In the genomic region with DNA sequence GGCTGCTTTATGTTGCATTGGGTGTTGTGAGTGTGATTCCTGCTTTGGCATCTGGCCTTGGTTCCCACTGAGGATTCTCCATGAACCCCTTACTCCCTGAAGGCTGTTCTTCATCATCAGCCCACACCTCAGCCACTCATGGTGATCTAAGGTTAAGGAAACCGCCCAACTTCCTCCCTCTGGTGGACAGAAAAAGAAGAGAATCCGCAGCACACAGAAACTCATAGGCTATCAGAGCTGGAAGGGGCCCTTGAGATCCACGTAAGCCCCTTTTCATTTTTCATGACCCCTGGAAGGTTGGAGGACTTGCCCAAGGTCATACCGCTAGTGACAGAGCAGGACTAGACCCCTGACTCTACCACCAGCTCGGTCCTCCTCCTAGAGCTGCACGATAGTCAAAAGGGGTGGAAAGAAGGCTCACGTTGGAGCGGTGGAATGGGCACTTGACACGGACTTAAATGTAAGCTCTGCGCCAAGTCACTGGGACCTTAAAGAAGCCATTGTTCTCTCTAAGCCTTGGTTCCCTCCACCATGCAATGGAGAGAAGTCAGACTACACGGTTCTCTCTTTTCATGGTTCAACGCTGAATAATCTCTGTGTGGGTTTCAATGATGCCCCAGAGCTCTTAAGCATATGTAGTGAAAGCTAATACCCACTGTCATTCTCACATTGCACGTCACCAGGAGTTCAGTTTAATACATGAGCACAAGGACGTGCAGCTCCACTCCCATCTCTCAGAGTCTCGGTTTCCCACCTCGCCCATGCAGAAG, we compare ENCODE assay signal across 8 cellular contexts.
DNase-seq lines count a peak whose midpoint lies in the region; ATAC-seq lines count a peak whose summit lies in the region.

No MANE protein-coding gene starts in this region.

- H3K36me3 Mint-ChIP-seq in naive B cell, result no peaks in the 10 kb centered on the region

- peak overlapping the region in 1 of 8 donors; percentile 19 for H3K4me3 Mint-ChIP-seq in naive B cell

- peak overlapping the region in 2 of 6 donors; percentile 17 to 63 for H3K27ac Mint-ChIP-seq in naive B cell

- in situ Hi-C loops in ACHN (cut with HindIII; ENCODE audit: low pct_ligation_motif_present, low pct_unique_long_range_greater_than_20kb, low sequenced_read_pairs), result no loop called here

- H3K9me3 Mint-ChIP-seq in naive B cell, result no peaks in the 10 kb centered on the region

- DNase-seq in ACHN (peak; percentile 12), NOMO-1 treated with DMSO at 0.1 percent for 48 hours (lab: John Stamatoyannopoulos, UW; ENCODE audit: unreplicated experiment) (peak; percentile 48), naive B cell (peak; percentile 47), anterior cingulate cortex (lab: John Stamatoyannopoulos, UW) (no peak), NCI-H2227 (lab: John Stamatoyannopoulos, UW; ENCODE audit: unreplicated experiment) (no peak), pons (ENCODE audit: low spot score) (no peak)
- peak; percentile 8 for DNase-seq in activated naive CD8-positive, alpha-beta T cell treated with anti-CD3 and anti-CD28 coated beads, Interleukin-2, amount 50 U/mL, for 16 hours (ENCODE audit: low read depth, low spot score)

- ATAC-seq in GM18498 (IDR thresholded peaks at IDR 0.05; ENCODE audit: unreplicated experiment), result peak; percentile 70
- peak; percentile 44 for ATAC-seq in naive B cell (ENCODE audit: low read depth in 2 of 2)

- H3K4me1 Mint-ChIP-seq in naive B cell, result peaks cover 20 to 33% (median 27%) of the 10 kb centered on the region in 3 donors

- peaks cover 11 to 19% (median 11%) of the 10 kb centered on the region in 3 donors for H3K27me3 Mint-ChIP-seq in naive B cell

Comparison
In these comparisons a context has a peak if more than half of its experiments do, and no peak if none do; other contexts are left out.
1. DNase-seq: peak in ACHN (single experiment), NOMO-1 treated with DMSO at 0.1 percent for 48 hours (single experiment), activated naive CD8-positive, alpha-beta T cell treated with anti-CD3 and anti-CD28 coated beads, Interleukin-2, amount 50 U/mL, for 16 hours (single experiment) and naive B cell (single experiment); none in anterior cingulate cortex (0 of 58), NCI-H2227 (single experiment) and pons (single experiment).